In genomic region chr2:74549685-74549971, GRCh38 we compare ENCODE assay signal across 9 cellular contexts. TPM values are rescaled to one million over a fixed set of nuclear protein-coding genes. Genes with fewer than 3 reads are reported as not detected.
DNase-seq lines count a peak whose midpoint lies in the region; ATAC-seq and TF ChIP-seq lines count a peak whose summit lies in the region.
"Had no signal": no experiment of that assay in that cellular context is flagged by ENCODE, and none has a peak within 500 bp of the region (broad histone marks: within the 10 kb centered on the region; RNA-seq: fewer than 3 reads in every experiment).

No MANE protein-coding gene starts in this region.

- peak overlapping the region; percentile 58 for H3K4me3 ChIP-seq in AG10803 (ENCODE audit: low read length)
- peak overlapping the region; percentile 54 to 66 for H3K4me3 ChIP-seq in cardiac fibroblast (replicated peaks in 1 of 2; ENCODE audit: low read depth in 2 of 2, low read length in 2 of 2)

- POLR2A ChIA-PET in naive thymus-derived CD8-positive, alpha-beta T cell (lab: Charles Lee): interaction anchor here (1.3 kb wide), 1 partner anchor 14 kb away, joined by 3 read pairs; no protein-coding TSS in a partner anchor

- peaks cover 18% of the 10 kb centered on the region for H3K36me3 Mint-ChIP-seq in HFFc6 (ENCODE audit: low read depth)
- peaks cover 0 to 4% (median 0%) of the 10 kb centered on the region in 3 donors for H3K36me3 Mint-ChIP-seq in naive thymus-derived CD8-positive, alpha-beta T cell

- ATAC-seq in naive thymus-derived CD8-positive, alpha-beta T cell: no peak

- peak overlapping the region; percentile 58 for H3K27ac Mint-ChIP-seq in HFFc6
- no peak overlapping the region for H3K27ac Mint-ChIP-seq in naive thymus-derived CD8-positive, alpha-beta T cell

- no peaks in the 10 kb centered on the region for H3K9me3 Mint-ChIP-seq in HFFc6
- H3K9me3 Mint-ChIP-seq in naive thymus-derived CD8-positive, alpha-beta T cell: no peaks in the 10 kb centered on the region

- H3K4me3 Mint-ChIP-seq in HFFc6: peak overlapping the region; percentile 73
- peak overlapping the region; percentile 29 to 78 (median 56) for H3K4me3 Mint-ChIP-seq in naive thymus-derived CD8-positive, alpha-beta T cell

- DNase-seq in AG10803 (ENCODE audit: low read depth): no peak
- no peak for DNase-seq in HFFc6
- DNase-seq in cardiac fibroblast (ENCODE audit: low read depth in 2 of 2): no peak
- no peak for DNase-seq in naive thymus-derived CD8-positive, alpha-beta T cell
- no peak for DNase-seq in COR-L47 (lab: John Stamatoyannopoulos, UW)
- DNase-seq in DMS114 treated with DMSO at 0.1 percent for 48 hours (lab: John Stamatoyannopoulos, UW; ENCODE audit: unreplicated experiment): no peak
- no peak for DNase-seq in AG20443 (ENCODE audit: low spot score)
- no peak for DNase-seq in activated effector memory CD4-positive, alpha-beta T cell treated with anti-CD3 and anti-CD28 coated beads, Interleukin-2, amount 50 U/mL, for 16 hours
- DNase-seq: dermis blood vessel endothelial cell had no signal

- peaks cover 5% of the 10 kb centered on the region for H3K27me3 Mint-ChIP-seq in HFFc6 (ENCODE audit: insufficient read depth)
- peaks cover 32 to 80% (median 48%) of the 10 kb centered on the region in 5 donors for H3K27me3 Mint-ChIP-seq in naive thymus-derived CD8-positive, alpha-beta T cell

- peaks cover 50% of the 10 kb centered on the region for H3K4me1 Mint-ChIP-seq in HFFc6 (ENCODE audit: low read depth)
- peaks cover 6 to 20% (median 14%) of the 10 kb centered on the region in 4 donors for H3K4me1 Mint-ChIP-seq in naive thymus-derived CD8-positive, alpha-beta T cell

- no peak for TF ChIP-seq CTCF in AG10803 (conservative IDR thresholded peaks at IDR 0.05; ENCODE audit: low read length)
- no peak for TF ChIP-seq CTCF in HFFc6 (IDR thresholded peaks at IDR 0.05)
- TF ChIP-seq CTCF in cardiac fibroblast (IDR thresholded peaks at IDR 0.05; ENCODE audit: low read depth, low read length): no peak

RNA-seq across cellular contexts. Expression of gene LOXL3, which starts 4.1 kb away (rescaled TPM):
- 10 to 100 TPM; 59.4 to 76.5 (median 64.1) TPM for total RNA-seq in HFFc6 (2021; fragmentation: NEBNext Ultra II Directional; extraction: Animal tissue kit (Norgen Biotek cat#: 25700))
- total RNA-seq in naive thymus-derived CD8-positive, alpha-beta T cell: under 1 TPM in 1 of 2 experiments, not detected in 1; 0.22 TPM
- polyA plus RNA-seq in naive thymus-derived CD8-positive, alpha-beta T cell: under 1 TPM; 0.06 to 0.15 (median 0.06) TPM

RNA-seq across cellular contexts. Expression of gene DOK1, which starts 4.9 kb away (rescaled TPM):
- total RNA-seq in HFFc6 (2021; fragmentation: NEBNext Ultra II Directional; extraction: Animal tissue kit (Norgen Biotek cat#: 25700)): 10 to 100 TPM; 17.3 to 38.4 (median 31.5) TPM
- 10 to 100 TPM; 21.0 to 23.1 TPM for total RNA-seq in naive thymus-derived CD8-positive, alpha-beta T cell
- 10 to 100 TPM; 11.8 to 18.8 (median 15.9) TPM for polyA plus RNA-seq in naive thymus-derived CD8-positive, alpha-beta T cell

RNA-seq across cellular contexts. Expression of gene HTRA2, which starts 19.9 kb away (rescaled TPM):
- total RNA-seq in HFFc6 (2021; fragmentation: NEBNext Ultra II Directional; extraction: Animal tissue kit (Norgen Biotek cat#: 25700)): 10 to 100 TPM; 29.7 to 43.3 (median 33.6) TPM
- total RNA-seq in naive thymus-derived CD8-positive, alpha-beta T cell: 10 to 100 TPM; 38.6 to 44.5 TPM
- polyA plus RNA-seq in naive thymus-derived CD8-positive, alpha-beta T cell: 10 to 100 TPM; 21.3 to 24.5 (median 24.5) TPM

RNA-seq across cellular contexts. Expression of gene AUP1, which starts 20.1 kb away (rescaled TPM):
- total RNA-seq in HFFc6 (2021; fragmentation: NEBNext Ultra II Directional; extraction: Animal tissue kit (Norgen Biotek cat#: 25700)): 100 to 1,000 TPM in 2 of 6 experiments, 10 to 100 TPM in 4; 81.0 to 119 (median 94.6) TPM
- 100 to 1,000 TPM; 173 to 184 TPM for total RNA-seq in naive thymus-derived CD8-positive, alpha-beta T cell
- 10 to 100 TPM; 79.5 to 88.9 (median 81.8) TPM for polyA plus RNA-seq in naive thymus-derived CD8-positive, alpha-beta T cell

RNA-seq across cellular contexts. Expression of gene DQX1, which starts 23.6 kb away (rescaled TPM):
- under 1 TPM in 2 of 6 experiments, not detected in 4; 0.14 to 0.40 TPM for total RNA-seq in HFFc6 (2021; fragmentation: NEBNext Ultra II Directional; extraction: Animal tissue kit (Norgen Biotek cat#: 25700))
- under 1 TPM; 0.36 to 0.81 TPM for total RNA-seq in naive thymus-derived CD8-positive, alpha-beta T cell
- polyA plus RNA-seq in naive thymus-derived CD8-positive, alpha-beta T cell: not detected
- total RNA-seq: dermis blood vessel endothelial cell had no signal

Comparison
In these comparisons a context has a peak if more than half of its experiments do, and no peak if none do; other contexts are left out.
1. RNA of gene LOXL3, which starts 4.1 kb away (total RNA-seq): 59.4 to 76.5 TPM in HFFc6; 0.22 TPM in naive thymus-derived CD8-positive, alpha-beta T cell; every median in the first group is over 10 times any median in the second.